In genomic region chr2:67046568-67046967, GRCh38 we compare ENCODE assay signal across 21 cellular contexts.
"Had no signal": no experiment of that assay in that cellular context is flagged by ENCODE, and none has a peak within 500 bp of the region (broad histone marks: within the 10 kb centered on the region; RNA-seq: fewer than 3 reads in every experiment).

No MANE protein-coding gene starts in this region.

- DNase-seq: activated CD4-positive, alpha-beta T cell treated with anti-CD3 and anti-CD28 coated beads, Interleukin-2, amount 50 U/mL, for 4 hours; activated naive CD4-positive, alpha-beta T cell treated with anti-CD3 and anti-CD28 coated beads for 36 hours; activated naive CD8-positive, alpha-beta T cell treated with anti-CD3 and anti-CD28 coated beads, Interleukin-2, amount 50 U/mL, for 24 hours; activated T-cell treated with anti-CD3 and anti-CD28 coated beads for 4 hours; aorta; dermis blood vessel endothelial cell; effector memory CD8-positive, alpha-beta T cell; heart right ventricle; left ventricle myocardium inferior; natural killer cell; posterior cingulate gyrus; stimulated activated CD4-positive, alpha-beta T cell treated with anti-CD3 and anti-CD28 coated beads, Interleukin-4, amount 100 ng/mL, for 24 hours; stimulated activated naive CD4-positive, alpha-beta T cell; tibial artery; uterus had no signal

- ATAC-seq: activated CD4-positive, CD25-positive, alpha-beta regulatory T cell treated with anti-CD3 and anti-CD28 coated beads, Interleukin-2, amount 50 U/mL, for 24 hours; activated naive CD8-positive, alpha-beta T cell treated with anti-CD3 and anti-CD28 coated beads, Interleukin-2, amount 50 U/mL, for 24 hours; effector memory CD8-positive, alpha-beta T cell; gastroesophageal sphincter; heart right ventricle; natural killer cell had no signal

- H3K9me3 Mint-ChIP-seq: activated naive CD4-positive, alpha-beta T cell treated with anti-CD3 and anti-CD28 coated beads for 36 hours; activated naive CD8-positive, alpha-beta T cell treated with anti-CD3 and anti-CD28 coated beads, Interleukin-2, amount 50 U/mL, for 24 hours had no signal

- H3K27me3 Mint-ChIP-seq: activated naive CD8-positive, alpha-beta T cell treated with anti-CD3 and anti-CD28 coated beads, Interleukin-2, amount 50 U/mL, for 24 hours; effector memory CD8-positive, alpha-beta T cell had no signal

- H3K27me3 ChIP-seq: gastroesophageal sphincter, right atrium auricular region, tibial artery, uterus had no signal

- H3K4me3 Mint-ChIP-seq: activated naive CD4-positive, alpha-beta T cell treated with anti-CD3 and anti-CD28 coated beads for 36 hours; activated naive CD8-positive, alpha-beta T cell treated with anti-CD3 and anti-CD28 coated beads, Interleukin-2, amount 50 U/mL, for 24 hours; effector memory CD8-positive, alpha-beta T cell; memory B cell; natural killer cell had no signal

- H3K36me3 ChIP-seq: gastroesophageal sphincter, heart right ventricle, left ventricle myocardium inferior, right atrium auricular region, tibial artery, uterus had no signal

- H3K36me3 Mint-ChIP-seq: memory B cell, natural killer cell had no signal

- H3K27ac ChIP-seq: epithelial cell of prostate, gastroesophageal sphincter, heart right ventricle, left ventricle myocardium inferior, right atrium auricular region, skin epidermis, tibial artery, uterus had no signal

- H3K4me3 ChIP-seq: gastroesophageal sphincter, heart right ventricle, left ventricle myocardium inferior, right atrium auricular region, skin epidermis, tibial artery, uterus had no signal

- H3K4me1 Mint-ChIP-seq: activated naive CD8-positive, alpha-beta T cell treated with anti-CD3 and anti-CD28 coated beads, Interleukin-2, amount 50 U/mL, for 24 hours; memory B cell; natural killer cell had no signal

- H3K27ac Mint-ChIP-seq: activated naive CD4-positive, alpha-beta T cell treated with anti-CD3 and anti-CD28 coated beads for 36 hours; activated naive CD8-positive, alpha-beta T cell treated with anti-CD3 and anti-CD28 coated beads, Interleukin-2, amount 50 U/mL, for 24 hours; effector memory CD8-positive, alpha-beta T cell; memory B cell; natural killer cell had no signal

- H3K4me1 ChIP-seq: heart right ventricle, left ventricle myocardium inferior, right atrium auricular region, tibial artery, uterus had no signal

- H3K9me3 ChIP-seq: gastroesophageal sphincter, heart right ventricle, left ventricle myocardium inferior, right atrium auricular region, tibial artery, uterus had no signal
